7 cellular contexts compared by ENCODE assay signal in the genomic region with DNA sequence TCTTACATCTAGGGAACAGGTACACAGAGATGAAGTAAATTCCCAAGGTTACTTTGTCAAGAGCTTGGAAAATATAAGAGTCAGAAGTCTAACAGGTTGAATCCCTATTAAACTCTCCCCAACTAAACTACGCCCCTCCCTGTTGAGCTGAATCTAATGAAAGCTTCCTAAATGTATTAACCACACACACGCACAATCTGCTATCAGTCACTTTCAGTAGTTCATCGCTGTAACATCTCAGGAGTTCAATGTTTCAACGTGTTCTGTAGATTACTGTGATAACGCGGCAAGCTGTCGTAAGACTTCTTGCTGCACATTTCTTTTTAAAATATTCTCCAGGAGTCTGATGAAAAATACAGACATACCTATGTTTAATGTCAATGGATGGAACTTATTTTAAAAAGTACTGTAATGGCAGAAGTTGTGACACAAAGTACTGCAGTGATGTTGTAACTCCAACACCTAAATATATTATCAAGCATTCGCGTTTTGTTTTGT. TPM values are rescaled to one million over a fixed set of nuclear protein-coding genes. Genes with fewer than 3 reads are reported as not detected.
DNase-seq lines count a peak whose midpoint lies in the region; ATAC-seq and TF ChIP-seq lines count a peak whose summit lies in the region.

No MANE protein-coding gene starts in this region.

- peaks cover 19% of the 10 kb centered on the region for H4K20me1 ChIP-seq in MM.1S (ENCODE audit: insufficient read depth, low read length)

- 18 to 25% methylated on average over 9 of the region's 9 CpGs for WGBS in body of pancreas, 2 donors

- H3K9me2 ChIP-seq in MM.1S (replicated peaks; ENCODE audit: insufficient read depth, low read length), result no peaks in the 10 kb centered on the region

- H3K27ac ChIP-seq in MM.1S (ENCODE audit: low read length), result peak overlapping the region; percentile 59
- H3K27ac ChIP-seq in body of pancreas, result peak overlapping the region; percentile 75 to 98 (median 96)
- H3K27ac ChIP-seq in mucosa of rectum (ENCODE audit: low read depth in 2 of 2, low read length in 2 of 2), result peak overlapping the region; percentile 96 to 98

- H3F3A ChIP-seq in MM.1S (ENCODE audit: insufficient read depth, low read length), result no peaks in the 10 kb centered on the region

- H3K4me3 ChIP-seq in MM.1S (ENCODE audit: low read length) (peak overlapping the region; percentile 70), body of pancreas (peak overlapping the region; percentile 27 to 95), mucosa of rectum (ENCODE audit: low read length in 2 of 2) (peak overlapping the region; percentile 77 to 96)

- peak overlapping the region; percentile 81 for H3K4me2 ChIP-seq in MM.1S (ENCODE audit: low read depth, low read length)

- ATAC-seq in GM19455 (IDR thresholded peaks at IDR 0.05; ENCODE audit: unreplicated experiment) (peak; percentile 7), body of pancreas (peak; percentile 3), GM18517 (IDR thresholded peaks at IDR 0.05; ENCODE audit: unreplicated experiment) (no peak)

- intact Hi-C loops in body of pancreas (cut with DNase I), result no loop called here

- H3K36me3 ChIP-seq in MM.1S (replicated peaks; ENCODE audit: insufficient read depth, low read length), result peaks cover 5% of the 10 kb centered on the region
- peaks cover 0 to 4% of the 10 kb centered on the region in 2 donors for H3K36me3 ChIP-seq in body of pancreas (replicated peaks in 1 of 2; ENCODE audit: insufficient read depth in 1 of 2, low read depth in 2 of 2)
- H3K36me3 ChIP-seq in mucosa of rectum (ENCODE audit: control insufficient read depth in 2 of 2, insufficient read depth in 2 of 2, low read length in 2 of 2), result peaks cover 4 to 17% of the 10 kb centered on the region in 2 donors

- no peak for TF ChIP-seq POLR2A in body of pancreas (IDR thresholded peaks at IDR 0.05)

- H3K9ac ChIP-seq in MM.1S (ENCODE audit: low read length) (peak overlapping the region; percentile 73), mucosa of rectum (ENCODE audit: low read depth in 1 of 2, low read length in 2 of 2) (peak overlapping the region; percentile 73 to 89)

- DNase-seq in MM.1S (peak; percentile 37), body of pancreas (no peak), GM19240 (ENCODE audit: insufficient read length, low spot score) (no peak), occipital lobe (lab: John Stamatoyannopoulos, UW) (no peak)

- peak overlapping the region; percentile 60 for H2AFZ ChIP-seq in MM.1S (ENCODE audit: low read length)

- H3K4me1 ChIP-seq in MM.1S (ENCODE audit: low read length) (0 out of 2 replicates have a peak, but pooled peaks cover 7% of the 10 kb centered on the region), body of pancreas (peaks cover 19% of the 10 kb centered on the region), mucosa of rectum (ENCODE audit: control insufficient read depth in 2 of 2, insufficient read depth in 2 of 2, low read length in 2 of 2) (peaks cover 11 to 13% of the 10 kb centered on the region in 2 donors)

- H3K9me3 ChIP-seq in MM.1S (replicated peaks; ENCODE audit: insufficient read depth, low read length), result no peaks in the 10 kb centered on the region
- H3K9me3 ChIP-seq in body of pancreas, result no peaks in the 10 kb centered on the region
- H3K9me3 ChIP-seq in mucosa of rectum (ENCODE audit: control insufficient read depth in 2 of 2, low read length in 2 of 2), result no peaks in the 10 kb centered on the region

- TF ChIP-seq CTCF in MM.1S (IDR thresholded peaks at IDR 0.05; ENCODE audit: low read length) (no peak), body of pancreas (IDR thresholded peaks at IDR 0.05) (no peak)

- peaks cover 44% of the 10 kb centered on the region for H3K79me2 ChIP-seq in MM.1S (ENCODE audit: low read length)

- H3K27me3 ChIP-seq in MM.1S (replicated peaks; ENCODE audit: insufficient read depth, low read length) (no peaks in the 10 kb centered on the region), body of pancreas (no peaks in the 10 kb centered on the region), mucosa of rectum (ENCODE audit: control insufficient read depth in 2 of 2, insufficient read depth in 2 of 2, low read length in 2 of 2) (no peaks in the 10 kb centered on the region)

RNA-seq across cellular contexts. Expression of a gene that starts 0.6 kb away (rescaled TPM):
- total RNA-seq in body of pancreas, result 100 to 1,000 TPM; 202 to 291 TPM
- 200 TPM for total RNA-seq in occipital lobe

RNA-seq across cellular contexts. Expression of a gene that starts 51.7 kb away (rescaled TPM):
- 1 to 10 TPM; 2.3 to 6.2 TPM for total RNA-seq in body of pancreas
- total RNA-seq in occipital lobe, result 8.6 TPM

RNA-seq across cellular contexts. Expression of a gene that starts 52.2 kb away (rescaled TPM):
- total RNA-seq in body of pancreas (10 to 100 TPM in 1 of 2 donors, 1 to 10 TPM in 1; 5.9 to 12.2 TPM), occipital lobe (32.4 TPM)
